20 cellular contexts compared by ENCODE assay signal in genomic region chrX:7111518-7111917, GRCh38.
"Had no signal": no experiment of that assay in that cellular context is flagged by ENCODE, and none has a peak within 500 bp of the region (broad histone marks: within the 10 kb centered on the region; RNA-seq: fewer than 3 reads in every experiment).

No MANE protein-coding gene starts in this region.

- H3K27ac ChIP-seq: neural progenitor cell, right lobe of liver, skin epidermis, uterus had no signal

- H3K4me3 ChIP-seq: neural progenitor cell, right lobe of liver, skin epidermis, transverse colon, uterus had no signal

- H3K27me3 ChIP-seq: neural progenitor cell, right lobe of liver, transverse colon, uterus had no signal

- H3K9me3 Mint-ChIP-seq: activated CD4-positive, alpha-beta memory T cell treated with anti-CD3 and anti-CD28 coated beads, Interleukin-2, amount 10 ng/mL, durations not matched to agents 7 days and 5 days; activated naive CD4-positive, alpha-beta T cell treated with anti-CD3 and anti-CD28 coated beads, Interleukin-2, amount 10 ng/mL, durations not matched to agents 7 days and 5 days; activated naive CD8-positive, alpha-beta T cell treated with anti-CD3 and anti-CD28 coated beads, Interleukin-2, amount 50 U/mL, for 24 hours; activated T-cell treated with anti-CD3 and anti-CD28 coated beads, Interleukin-2, amount 50 U/mL, for 72 hours; brain; dendritic cell treated with granulocyte-macrophage colony-stimulating factor and Interleukin-4, amounts not matched to agents 40 ng/mL and 50 ng/mL, for 4 days; naive thymus-derived CD4-positive, alpha-beta T cell; neural progenitor cell; stimulated activated effector memory CD8-positive, alpha-beta T cell treated with anti-CD3 and anti-CD28 coated beads, Interleukin-12 subunit alpha, Interleukin-12 subunit beta, amount 100 ng/mL, for 72 hours had no signal

- H3K9me3 ChIP-seq: right lobe of liver, transverse colon, uterus had no signal

- H3K9ac ChIP-seq: neural progenitor cell had no signal

- H3K27me3 Mint-ChIP-seq: activated CD4-positive, alpha-beta memory T cell treated with anti-CD3 and anti-CD28 coated beads, Interleukin-2, amount 10 ng/mL, durations not matched to agents 7 days and 5 days; activated naive CD4-positive, alpha-beta T cell treated with anti-CD3 and anti-CD28 coated beads, Interleukin-2, amount 10 ng/mL, durations not matched to agents 7 days and 5 days; activated naive CD8-positive, alpha-beta T cell treated with anti-CD3 and anti-CD28 coated beads, Interleukin-2, amount 50 U/mL, for 24 hours; dendritic cell treated with granulocyte-macrophage colony-stimulating factor and Interleukin-4, amounts not matched to agents 40 ng/mL and 50 ng/mL, for 4 days; naive thymus-derived CD4-positive, alpha-beta T cell had no signal

- H3K27ac Mint-ChIP-seq: activated CD4-positive, alpha-beta memory T cell treated with anti-CD3 and anti-CD28 coated beads, Interleukin-2, amount 10 ng/mL, durations not matched to agents 7 days and 5 days; activated naive CD4-positive, alpha-beta T cell treated with anti-CD3 and anti-CD28 coated beads, Interleukin-2, amount 10 ng/mL, durations not matched to agents 7 days and 5 days; activated naive CD8-positive, alpha-beta T cell treated with anti-CD3 and anti-CD28 coated beads, Interleukin-2, amount 50 U/mL, for 24 hours; activated T-cell treated with anti-CD3 and anti-CD28 coated beads, Interleukin-2, amount 50 U/mL, for 72 hours had no signal

- ATAC-seq: activated naive CD8-positive, alpha-beta T cell treated with anti-CD3 and anti-CD28 coated beads, Interleukin-2, amount 50 U/mL, for 24 hours; activated T-cell treated with anti-CD3 and anti-CD28 coated beads, Interleukin-2, amount 50 U/mL, for 72 hours; left colon; naive thymus-derived CD4-positive, alpha-beta T cell; right lobe of liver; stimulated activated effector memory CD8-positive, alpha-beta T cell treated with anti-CD3 and anti-CD28 coated beads, Interleukin-12 subunit alpha, Interleukin-12 subunit beta, amount 100 ng/mL, for 72 hours had no signal

- DNase-seq: activated CD4-positive, alpha-beta memory T cell treated with anti-CD3 and anti-CD28 coated beads, Interleukin-2, amount 10 ng/mL, durations not matched to agents 7 days and 5 days; activated CD4-positive, alpha-beta T cell treated with anti-CD3 and anti-CD28 coated beads for 48 hours; activated effector memory CD4-positive, alpha-beta T cell treated with Interleukin-2 at 50 U/mL for 16 hours; activated naive CD4-positive, alpha-beta T cell treated with anti-CD3 and anti-CD28 coated beads, Interleukin-2, amount 10 ng/mL, durations not matched to agents 7 days and 5 days; activated naive CD8-positive, alpha-beta T cell treated with anti-CD3 and anti-CD28 coated beads, Interleukin-2, amount 50 U/mL, for 24 hours; activated T-cell treated with anti-CD3 and anti-CD28 coated beads, Interleukin-2, amount 50 U/mL, for 72 hours; anterior cingulate cortex; caudate nucleus; effector CD4-positive, alpha-beta T cell; left colon; naive thymus-derived CD4-positive, alpha-beta T cell; right lobe of liver; stimulated activated CD4-positive, alpha-beta T cell treated with anti-CD3 and anti-CD28 coated beads, Interleukin-2, amount 100 ng/mL, for 24 hours; transverse colon; uterus had no signal

- H3K4me3 Mint-ChIP-seq: activated CD4-positive, alpha-beta memory T cell treated with anti-CD3 and anti-CD28 coated beads, Interleukin-2, amount 10 ng/mL, durations not matched to agents 7 days and 5 days; activated naive CD4-positive, alpha-beta T cell treated with anti-CD3 and anti-CD28 coated beads, Interleukin-2, amount 10 ng/mL, durations not matched to agents 7 days and 5 days; activated naive CD8-positive, alpha-beta T cell treated with anti-CD3 and anti-CD28 coated beads, Interleukin-2, amount 50 U/mL, for 24 hours; activated T-cell treated with anti-CD3 and anti-CD28 coated beads, Interleukin-2, amount 50 U/mL, for 72 hours; dendritic cell treated with granulocyte-macrophage colony-stimulating factor and Interleukin-4, amounts not matched to agents 40 ng/mL and 50 ng/mL, for 4 days; stimulated activated effector memory CD8-positive, alpha-beta T cell treated with anti-CD3 and anti-CD28 coated beads, Interleukin-12 subunit alpha, Interleukin-12 subunit beta, amount 100 ng/mL, for 72 hours had no signal

- H3K4me2 ChIP-seq: neural progenitor cell had no signal

- H3K36me3 Mint-ChIP-seq: stimulated activated effector memory CD8-positive, alpha-beta T cell treated with anti-CD3 and anti-CD28 coated beads, Interleukin-12 subunit alpha, Interleukin-12 subunit beta, amount 100 ng/mL, for 72 hours had no signal

- H3K36me3 ChIP-seq: neural progenitor cell, right lobe of liver, transverse colon, uterus had no signal
